1 cellular context compared by ENCODE assay signal in the genomic region with DNA sequence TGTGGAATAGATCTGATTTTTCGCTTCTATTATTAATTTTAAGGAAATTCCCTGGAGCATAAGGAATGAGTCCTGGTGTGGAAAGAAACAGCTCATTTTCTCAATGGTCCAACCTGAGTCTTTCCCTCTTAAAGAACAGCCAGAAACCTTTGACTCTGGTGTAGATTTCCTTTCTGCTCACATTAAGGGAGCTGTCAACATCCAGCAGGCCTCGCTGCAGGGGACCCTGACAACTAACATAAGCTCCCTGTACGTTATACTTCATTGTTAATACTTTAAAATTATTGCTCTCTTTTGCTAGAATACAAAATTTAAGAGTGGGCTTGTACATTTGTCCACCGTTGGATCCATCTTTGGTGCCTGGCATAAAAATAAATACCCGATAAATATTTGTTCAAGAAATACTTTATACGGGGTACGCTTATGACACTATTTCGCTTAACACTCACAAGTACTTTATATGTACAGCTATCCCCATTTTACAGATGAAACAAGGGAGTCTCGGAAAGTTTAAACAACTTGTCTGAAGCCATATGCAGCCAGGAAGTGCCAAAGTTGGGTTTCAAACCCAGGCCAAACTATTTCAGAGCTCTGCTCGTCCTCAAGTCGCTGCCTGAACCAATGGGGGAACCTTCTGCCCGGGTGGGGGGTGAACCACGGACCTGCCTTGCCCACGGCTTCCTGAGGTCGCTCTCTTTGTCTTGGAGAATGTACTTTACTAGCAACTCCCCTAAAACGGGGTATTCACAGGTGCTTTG.
TF ChIP-seq lines count a peak whose summit lies in the region.

No MANE protein-coding gene starts in this region.

TF ChIP-seq in HCT116, 20 proteins besides CTCF, POLR2A, EP300 and RAD21 (continued from another document):
- TF ChIP-seq REST (IDR thresholded peaks at IDR 0.05; ENCODE audit: low read depth) (no peak), EZH2phosphoT487 (IDR thresholded peaks at IDR 0.05; ENCODE audit: borderline replicate concordance) (no peak), FOSL1 (IDR thresholded peaks at IDR 0.05; ENCODE audit: low read depth) (no peak), SRF (IDR thresholded peaks at IDR 0.05; ENCODE audit: low read depth) (no peak), JUND (IDR thresholded peaks at IDR 0.05) (no peak), EGR1 (IDR thresholded peaks at IDR 0.05; ENCODE audit: low read depth) (no peak), POLR2AphosphoS5 (IDR thresholded peaks at IDR 0.05; ENCODE audit: low read depth, low read length) (no peak), CEBPB (IDR thresholded peaks at IDR 0.05; ENCODE audit: low read depth) (no peak), CBX3 (IDR thresholded peaks at IDR 0.05; ENCODE audit: low read depth) (no peak), SP1 (IDR thresholded peaks at IDR 0.05; ENCODE audit: low read depth) (no peak), YY1 (IDR thresholded peaks at IDR 0.05; ENCODE audit: extremely low read depth, insufficient replicate concordance, low read depth, low read length) (no peak)
- TF ChIP-seq, protein P1, sequence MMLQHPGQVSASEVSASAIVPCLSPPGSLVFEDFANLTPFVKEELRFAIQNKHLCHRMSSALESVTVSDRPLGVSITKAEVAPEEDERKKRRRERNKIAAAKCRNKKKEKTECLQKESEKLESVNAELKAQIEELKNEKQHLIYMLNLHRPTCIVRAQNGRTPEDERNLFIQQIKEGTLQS (IDR thresholded peaks at IDR 0.05): no peak
- TF ChIP-seq, protein P2, sequence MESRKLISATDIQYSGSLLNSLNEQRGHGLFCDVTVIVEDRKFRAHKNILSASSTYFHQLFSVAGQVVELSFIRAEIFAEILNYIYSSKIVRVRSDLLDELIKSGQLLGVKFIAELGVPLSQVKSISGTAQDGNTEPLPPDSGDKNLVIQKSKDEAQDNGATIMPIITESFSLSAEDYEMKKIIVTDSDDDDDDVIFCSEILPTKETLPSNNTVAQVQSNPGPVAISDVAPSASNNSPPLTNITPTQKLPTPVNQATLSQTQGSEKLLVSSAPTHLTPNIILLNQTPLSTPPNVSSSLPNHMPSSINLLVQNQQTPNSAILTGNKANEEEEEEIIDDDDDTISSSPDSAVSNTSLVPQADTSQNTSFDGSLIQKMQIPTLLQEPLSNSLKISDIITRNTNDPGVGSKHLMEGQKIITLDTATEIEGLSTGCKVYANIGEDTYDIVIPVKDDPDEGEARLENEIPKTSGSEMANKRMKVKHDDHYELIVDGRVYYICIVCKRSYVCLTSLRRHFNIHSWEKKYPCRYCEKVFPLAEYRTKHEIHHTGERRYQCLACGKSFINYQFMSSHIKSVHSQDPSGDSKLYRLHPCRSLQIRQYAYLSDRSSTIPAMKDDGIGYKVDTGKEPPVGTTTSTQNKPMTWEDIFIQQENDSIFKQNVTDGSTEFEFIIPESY (IDR thresholded peaks at IDR 0.05; ENCODE audit: extremely low read depth, insufficient replicate concordance, low read length): no peak
- TF ChIP-seq, protein P3, sequence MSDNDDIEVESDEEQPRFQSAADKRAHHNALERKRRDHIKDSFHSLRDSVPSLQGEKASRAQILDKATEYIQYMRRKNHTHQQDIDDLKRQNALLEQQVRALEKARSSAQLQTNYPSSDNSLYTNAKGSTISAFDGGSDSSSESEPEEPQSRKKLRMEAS (IDR thresholded peaks at IDR 0.05): no peak
